8 cellular contexts compared by ENCODE assay signal in the genomic region with DNA sequence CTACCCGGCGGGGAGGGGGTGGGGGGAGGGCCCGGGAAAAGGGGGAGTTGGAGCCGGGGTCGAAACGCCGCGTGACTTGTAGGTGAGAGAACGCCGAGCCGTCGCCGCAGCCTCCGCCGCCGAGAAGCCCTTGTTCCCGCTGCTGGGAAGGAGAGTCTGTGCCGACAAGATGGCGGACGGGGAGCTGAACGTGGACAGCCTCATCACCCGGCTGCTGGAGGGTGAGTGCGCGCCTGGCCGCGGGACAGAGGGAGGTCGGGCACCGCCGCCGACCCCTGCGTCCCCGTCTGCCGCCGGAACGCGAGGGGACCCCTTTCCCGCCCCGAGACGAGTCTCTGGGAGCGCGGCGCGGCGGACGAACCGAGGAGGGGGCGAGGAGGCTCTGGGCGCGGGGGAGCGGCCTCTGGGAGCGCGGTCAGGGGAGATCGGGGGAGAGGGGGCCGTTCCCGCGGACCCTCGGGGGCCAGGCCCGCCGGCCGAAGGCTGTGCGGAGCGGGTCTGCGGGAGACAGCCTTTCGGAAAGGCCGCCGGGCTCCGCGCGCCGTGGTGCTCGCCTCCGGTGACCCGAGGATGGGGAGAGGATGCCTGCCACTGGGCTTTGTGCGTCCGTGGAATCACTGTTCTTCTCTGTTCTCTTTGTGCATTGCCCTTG. TPM values are rescaled to one million over a fixed set of nuclear protein-coding genes. Genes with fewer than 3 reads are reported as not detected.
DNase-seq lines count a peak whose midpoint lies in the region; ATAC-seq, FAIRE-seq and TF ChIP-seq lines count a peak whose summit lies in the region.

No MANE protein-coding gene starts in this region.

- H3K27ac Mint-ChIP-seq in astrocyte (ENCODE audit: unreplicated experiment): peak overlapping the region; percentile 97

- H2AFZ ChIP-seq in astrocyte (ENCODE audit: low read depth, low read length): peak overlapping the region; percentile 78

- H3K4me1 ChIP-seq in astrocyte (ENCODE audit: insufficient read depth, low read length) (peaks cover 35% of the 10 kb centered on the region), iPS-15b (ENCODE audit: control insufficient read depth, insufficient read depth, low read length) (peaks cover 11% of the 10 kb centered on the region)

- H3K79me2 ChIP-seq in astrocyte (ENCODE audit: insufficient read depth, low read length): peaks cover 52% of the 10 kb centered on the region

- no peaks in the 10 kb centered on the region for H3K36me3 ChIP-seq in astrocyte (ENCODE audit: insufficient read depth, low read length)
- H3K36me3 ChIP-seq in iPS-15b (ENCODE audit: control insufficient read depth, insufficient read depth, low read length): peaks cover 2% of the 10 kb centered on the region

- H3K9me3 ChIP-seq in astrocyte (ENCODE audit: insufficient read depth, low read depth, low read length) (no peaks in the 10 kb centered on the region), iPS-15b (ENCODE audit: control insufficient read depth, insufficient read depth, low read length) (no peaks in the 10 kb centered on the region)

- no peaks in the 10 kb centered on the region for H3K27me3 ChIP-seq in astrocyte (ENCODE audit: insufficient read depth, low read length)
- H3K27me3 ChIP-seq in iPS-15b (ENCODE audit: control insufficient read depth, insufficient read depth, low read length): peaks cover 3% of the 10 kb centered on the region

- peaks cover 35% of the 10 kb centered on the region for H3K4me1 Mint-ChIP-seq in astrocyte (ENCODE audit: low read depth, unreplicated experiment)

- H3K9me3 Mint-ChIP-seq in astrocyte (ENCODE audit: unreplicated experiment): no peaks in the 10 kb centered on the region

- no peak for FAIRE-seq in astrocyte (lab: Jason Lieb, UNC)

- TF ChIP-seq CTCF in astrocyte (IDR thresholded peaks at IDR 0.05; ENCODE audit: insufficient read depth, low read depth, low read length): no peak

- peak; percentile 55 for DNase-seq in Ammon's horn (ENCODE audit: low spot score)
- peak; percentile 37 for DNase-seq in RPMI8226
- no peak for DNase-seq in astrocyte (ENCODE audit: low read depth)
- DNase-seq in COR-L47 (lab: John Stamatoyannopoulos, UW): no peak

- ATAC-seq in GM18508 (IDR thresholded peaks at IDR 0.05; ENCODE audit: insufficient read depth, unreplicated experiment): peak; percentile 5
- ATAC-seq in HG02938 (IDR thresholded peaks at IDR 0.05; ENCODE audit: unreplicated experiment): peak; percentile 37

- peak overlapping the region; percentile 97 for H3K4me3 ChIP-seq in astrocyte (ENCODE audit: insufficient read depth, low read depth, low read length)
- H3K4me3 ChIP-seq in iPS-15b (ENCODE audit: low read depth, low read length): peak overlapping the region; percentile 64
- peak overlapping the region; percentile 84 to 100 (median 96) for H3K4me3 ChIP-seq in skin epidermis

- H3K27ac ChIP-seq in astrocyte (ENCODE audit: low read depth, low read length): peak overlapping the region; percentile 97
- peak overlapping the region; percentile 97 to 100 (median 100) for H3K27ac ChIP-seq in skin epidermis

- peaks cover 47% of the 10 kb centered on the region for H4K20me1 ChIP-seq in astrocyte (ENCODE audit: insufficient read depth, low read length)

- H3K27me3 Mint-ChIP-seq in astrocyte (ENCODE audit: low read depth, unreplicated experiment): no peaks in the 10 kb centered on the region

- peak overlapping the region; percentile 96 for H3K4me3 Mint-ChIP-seq in astrocyte (ENCODE audit: unreplicated experiment)

- no peaks in the 10 kb centered on the region for H3K36me3 Mint-ChIP-seq in astrocyte (ENCODE audit: low read depth, unreplicated experiment)

- H3K4me2 ChIP-seq in astrocyte (ENCODE audit: low read length): peak overlapping the region; percentile 98

- peak overlapping the region; percentile 98 for H3K9ac ChIP-seq in astrocyte (ENCODE audit: low read length)
- H3K9ac ChIP-seq in iPS-15b (ENCODE audit: low read depth, low read length): peak overlapping the region; percentile 90

RNA-seq across cellular contexts. Expression of a gene that starts 0.5 kb away (rescaled TPM):
- total RNA-seq in astrocyte: 250 and 263 TPM in 2 replicates

RNA-seq across cellular contexts. Expression of a gene that starts 58.6 kb away (rescaled TPM):
- total RNA-seq in astrocyte: 1.3 and 1.4 TPM in 2 replicates

Comparison
In these comparisons a context has a peak if more than half of its experiments do, and no peak if none do; other contexts are left out.
1. DNase-seq: peak in Ammon's horn (single experiment) and RPMI8226 (single experiment); none in astrocyte (single experiment) and COR-L47 (single experiment).
2. Peak in every context shown above with its lines, with median percentiles within 50 percentile points of each other: H3K4me3 ChIP-seq.